Comparison of ENCODE assay signal across 6 cellular contexts in the genomic region with DNA sequence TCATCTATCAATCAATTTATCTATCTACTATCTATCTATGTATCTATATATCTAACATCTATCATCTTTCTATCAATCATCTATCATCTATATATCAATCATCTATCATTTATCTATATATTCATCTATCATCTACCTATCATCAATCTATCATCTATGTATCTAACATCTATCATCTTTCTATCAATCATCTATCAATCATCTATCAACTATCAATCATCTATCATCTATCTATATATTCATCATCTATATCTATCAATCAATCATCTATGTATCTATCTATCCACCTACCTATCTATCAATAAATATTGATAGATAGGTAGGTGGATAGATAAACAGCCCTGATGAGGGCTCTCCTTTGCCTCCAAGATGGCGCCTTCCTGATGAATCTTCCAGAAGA.
DNase-seq lines count a peak whose midpoint lies in the region; ATAC-seq, FAIRE-seq and TF ChIP-seq lines count a peak whose summit lies in the region.
"Not testable (repeated sequence)": the region's sequence is repeated elsewhere in the genome, so short reads cannot be mapped to it uniquely, and the experiment has no call there.

No MANE protein-coding gene starts in this region.

- TF ChIP-seq CTCF in endodermal cell (conservative IDR thresholded peaks at IDR 0.05); hepatocyte (IDR thresholded peaks at IDR 0.05; ENCODE audit: poor library complexity); HepG2 (CRISPR knock-in tag; IDR thresholded peaks at IDR 0.05): not testable (repeated sequence)

- not testable (repeated sequence) for H3K27ac ChIP-seq in endodermal cell (ENCODE audit: low read depth, low read length); hepatocyte; HepG2 (ENCODE audit: extremely low read length, insufficient read depth, low read length)

- not testable (repeated sequence) for ATAC-seq in activated CD8-positive, alpha-beta T cell treated with anti-CD3 and anti-CD28 coated beads, Interleukin-2, amount 10 ng/mL, durations not matched to agents 7 days and 5 days; HepG2

- not testable (repeated sequence) for H3K36me3 Mint-ChIP-seq in activated CD8-positive, alpha-beta T cell treated with anti-CD3 and anti-CD28 coated beads, Interleukin-2, amount 10 ng/mL, durations not matched to agents 7 days and 5 days (ENCODE audit: low read depth); endodermal cell (ENCODE audit: low read depth)

- peak overlapping the region; percentile 16 for H3K4me3 ChIP-seq in endodermal cell (ENCODE audit: low read length)
- not testable (repeated sequence) for H3K4me3 ChIP-seq in hepatocyte; HepG2 (replicated peaks in 1 of 3; ENCODE audit: insufficient read depth in 1 of 3, low read depth in 2 of 3, low read length in 3 of 3)

- not testable (repeated sequence) for H3K4me2 ChIP-seq in hepatocyte; HepG2 (ENCODE audit: low read depth, low read length)

- CTCF ChIA-PET in HEK293T (lab: Yijun Ruan, JAX); activated CD8-positive, alpha-beta T cell treated with anti-CD3 and anti-CD28 coated beads, Interleukin-2, amount 10 ng/mL, durations not matched to agents 7 days and 5 days (lab: Charles Lee); HepG2 (lab: Yijun Ruan, JAX; ENCODE audit: low intra/inter-chr PET ratio, low total read pairs): not testable (repeated sequence)

- H3K27ac Mint-ChIP-seq in activated CD8-positive, alpha-beta T cell treated with anti-CD3 and anti-CD28 coated beads, Interleukin-2, amount 10 ng/mL, durations not matched to agents 7 days and 5 days; endodermal cell: not testable (repeated sequence)

- H3K9me3 ChIP-seq in endodermal cell (ENCODE audit: control insufficient read depth, low read length) (peaks cover 73% of the 10 kb centered on the region), hepatocyte (ENCODE audit: low read depth) (peaks cover 25% of the 10 kb centered on the region), HepG2 (ENCODE audit: low read length) (peaks cover 84% of the 10 kb centered on the region)

- not testable (repeated sequence) for TF ChIP-seq POLR2A in HepG2 (IDR thresholded peaks at IDR 0.05; ENCODE audit: insufficient read depth in 1 of 2, low read depth in 2 of 2, low read length in 2 of 2)

- not testable (repeated sequence) for H3K4me3 Mint-ChIP-seq in activated CD8-positive, alpha-beta T cell treated with anti-CD3 and anti-CD28 coated beads, Interleukin-2, amount 10 ng/mL, durations not matched to agents 7 days and 5 days; endodermal cell

- peaks cover 45% of the 10 kb centered on the region for H3K9me3 Mint-ChIP-seq in activated CD8-positive, alpha-beta T cell treated with anti-CD3 and anti-CD28 coated beads, Interleukin-2, amount 10 ng/mL, durations not matched to agents 7 days and 5 days (ENCODE audit: insufficient read depth)
- peaks cover 84% of the 10 kb centered on the region for H3K9me3 Mint-ChIP-seq in endodermal cell

- DNase-seq in HEK293T (ENCODE audit: extremely low spot score); HepG2 (ENCODE audit: low spot score): not testable (repeated sequence)
- peak; percentile 39 for DNase-seq in RCC 7860 (ENCODE audit: low spot score)
- peak; percentile 13 for DNase-seq in activated CD8-positive, alpha-beta T cell treated with anti-CD3 and anti-CD28 coated beads, Interleukin-2, amount 10 ng/mL, durations not matched to agents 7 days and 5 days
- DNase-seq in endodermal cell, result peak; percentile 3
- peak; percentile 5 for DNase-seq in hepatocyte (ENCODE audit: low spot score)

- H3K4me1 ChIP-seq in endodermal cell (ENCODE audit: control insufficient read depth, insufficient read depth, low read length); hepatocyte (ENCODE audit: insufficient read depth); HepG2 (ENCODE audit: insufficient read depth, low read length): not testable (repeated sequence)

- not testable (repeated sequence) for H3K9me2 ChIP-seq in hepatocyte (replicated peaks; ENCODE audit: insufficient read depth)

- H3K4me1 Mint-ChIP-seq in activated CD8-positive, alpha-beta T cell treated with anti-CD3 and anti-CD28 coated beads, Interleukin-2, amount 10 ng/mL, durations not matched to agents 7 days and 5 days (ENCODE audit: low read depth); endodermal cell: not testable (repeated sequence)

- not testable (repeated sequence) for TF ChIP-seq RAD21 in HepG2 (CRISPR knock-in tag; IDR thresholded peaks at IDR 0.05)

- not testable (repeated sequence) for H3K27me3 ChIP-seq in endodermal cell (ENCODE audit: control insufficient read depth, insufficient read depth, low read length, poor library complexity, severe bottlenecking); hepatocyte; HepG2 (ENCODE audit: control insufficient read depth in 1 of 2, insufficient read depth in 2 of 2, low read length in 2 of 2)

- BruUV-seq in HepG2 (replicated peaks; lab: Mats Ljungman, UMichigan), result not testable (repeated sequence)

- POLR2A ChIA-PET in HEK293T (lab: Yijun Ruan, JAX); activated CD8-positive, alpha-beta T cell treated with anti-CD3 and anti-CD28 coated beads, Interleukin-2, amount 10 ng/mL, durations not matched to agents 7 days and 5 days (lab: Charles Lee); HepG2 (lab: Yijun Ruan, JAX): not testable (repeated sequence)

- H2AFZ ChIP-seq in hepatocyte; HepG2 (ENCODE audit: low read length): not testable (repeated sequence)

- H3K36me3 ChIP-seq in endodermal cell (ENCODE audit: control insufficient read depth, insufficient read depth, low read length); hepatocyte (replicated peaks; ENCODE audit: insufficient read depth, low read depth); HepG2 (replicated peaks in 1 of 2; ENCODE audit: control insufficient read depth in 1 of 2, insufficient read depth in 2 of 2, low read length in 2 of 2): not testable (repeated sequence)

- in situ Hi-C loops in HepG2 (cut with HindIII; ENCODE audit: extremely low pct_ligation_motif_present, low pct_unique_long_range_greater_than_20kb), result not testable (repeated sequence)

- not testable (repeated sequence) for H3K79me2 ChIP-seq in hepatocyte; HepG2 (ENCODE audit: insufficient read depth, low read length)

- not testable (repeated sequence) for H3K27me3 Mint-ChIP-seq in activated CD8-positive, alpha-beta T cell treated with anti-CD3 and anti-CD28 coated beads, Interleukin-2, amount 10 ng/mL, durations not matched to agents 7 days and 5 days (ENCODE audit: low read depth); endodermal cell (ENCODE audit: insufficient read depth)

- not testable (repeated sequence) for H3K9ac ChIP-seq in endodermal cell (ENCODE audit: extremely low read depth, low read length, poor library complexity, severe bottlenecking); HepG2 (ENCODE audit: insufficient read depth, low read depth, low read length)

- TF ChIP-seq EP300 in HepG2 (IDR thresholded peaks at IDR 0.05; ENCODE audit: low read depth in 2 of 2, low read length in 2 of 2); HepG2 (CRISPR knock-in tag; IDR thresholded peaks at IDR 0.05; ENCODE audit: borderline replicate concordance): not testable (repeated sequence)

- 11 to 40% methylated on average over 1 of the region's 1 CpG for WGBS in endodermal cell (ENCODE audit: insufficient coverage in 1 of 2, insufficient read length in 1 of 2), 2 experiments
- WGBS in hepatocyte (ENCODE audit: low lambda C conversion rate, missing lambda C conversion rate), result 16% methylated on average over 1 of the region's 1 CpG
- WGBS in HepG2 (ENCODE audit: low lambda C conversion rate), result 5% methylated on average over 1 of the region's 1 CpG

- FAIRE-seq in RCC 7860 (lab: Jason Lieb, UNC); HepG2 (lab: Jason Lieb, UNC): not testable (repeated sequence)

- not testable (repeated sequence) for H4K20me1 ChIP-seq in hepatocyte (ENCODE audit: insufficient read depth, poor library complexity, severe bottlenecking); HepG2 (ENCODE audit: insufficient read depth, low read length)

- intact Hi-C loops in HepG2 (cut with micrococcal nuclease; ENCODE audit: unreplicated experiment), result not testable (repeated sequence)

TF ChIP-seq in HEK293T, 16 proteins besides CTCF, POLR2A, EP300 and RAD21:
- TF ChIP-seq, protein P1, sequence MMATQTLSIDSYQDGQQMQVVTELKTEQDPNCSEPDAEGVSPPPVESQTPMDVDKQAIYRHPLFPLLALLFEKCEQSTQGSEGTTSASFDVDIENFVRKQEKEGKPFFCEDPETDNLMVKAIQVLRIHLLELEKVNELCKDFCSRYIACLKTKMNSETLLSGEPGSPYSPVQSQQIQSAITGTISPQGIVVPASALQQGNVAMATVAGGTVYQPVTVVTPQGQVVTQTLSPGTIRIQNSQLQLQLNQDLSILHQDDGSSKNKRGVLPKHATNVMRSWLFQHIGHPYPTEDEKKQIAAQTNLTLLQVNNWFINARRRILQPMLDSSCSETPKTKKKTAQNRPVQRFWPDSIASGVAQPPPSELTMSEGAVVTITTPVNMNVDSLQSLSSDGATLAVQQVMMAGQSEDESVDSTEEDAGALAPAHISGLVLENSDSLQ (IDR thresholded peaks at IDR 0.05), result peak; percentile 88
- peak; percentile 44; the same call in 1 of the 2 replicates for TF ChIP-seq SUZ12 (IDR thresholded peaks at IDR 0.05)

TF ChIP-seq in HepG2, 621 proteins besides CTCF, POLR2A, EP300 and RAD21:
- TF ChIP-seq RAD51 (IDR thresholded peaks at IDR 0.05; ENCODE audit: borderline replicate concordance), result peak; percentile 11; the same call in 1 of the 2 replicates
